19 cellular contexts compared by ENCODE assay signal in the genomic region with DNA sequence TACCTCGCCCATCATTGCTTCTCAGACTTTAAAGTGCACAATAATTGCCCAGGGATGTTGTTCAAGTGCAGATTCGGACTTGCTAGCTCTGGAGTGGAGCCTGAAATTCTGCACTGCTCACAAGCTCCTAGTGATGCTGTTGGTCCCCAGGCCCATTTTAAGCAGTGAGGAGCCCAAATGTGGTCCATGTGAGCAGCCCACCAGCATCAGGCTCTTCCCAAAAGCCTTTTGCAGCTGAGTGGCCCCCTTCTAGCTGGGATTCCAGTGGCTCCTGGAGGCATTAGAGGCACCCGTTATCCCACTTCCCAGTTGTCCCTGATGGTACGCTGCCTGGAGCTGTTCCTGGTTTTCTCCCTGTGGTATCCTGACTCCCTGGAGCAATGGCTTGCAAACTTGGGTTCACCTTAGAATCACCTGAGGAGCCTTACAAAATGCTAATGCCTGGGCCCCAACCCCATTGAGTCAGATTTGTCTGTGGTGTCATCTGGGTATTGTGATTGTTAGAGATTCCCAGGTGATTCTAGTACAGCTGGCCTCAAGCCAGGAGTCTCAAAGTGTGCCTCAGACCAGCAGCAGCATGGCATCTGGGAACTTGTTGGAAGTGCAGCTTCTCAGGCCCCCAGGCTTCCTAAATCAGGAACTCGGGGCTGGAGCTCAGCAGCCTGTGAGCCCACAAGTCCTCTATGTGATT.
A peak's percentile ranks its signal among the peaks of the same experiment; 100 is the strongest.
DNase-seq lines count a peak whose midpoint lies in the region; ATAC-seq and TF ChIP-seq lines count a peak whose summit lies in the region.
"Had no signal": no experiment of that assay in that cellular context is flagged by ENCODE, and none has a peak within 500 bp of the region (broad histone marks: within the 10 kb centered on the region; RNA-seq: fewer than 3 reads in every experiment).

No MANE protein-coding gene starts in this region.

- no peaks in the 10 kb centered on the region for H3K9me2 ChIP-seq in MM.1S (replicated peaks; ENCODE audit: insufficient read depth, low read length)

- H3K4me1 ChIP-seq in tibial artery (peaks cover 0 to 34% (median 18%) of the 10 kb centered on the region in 4 donors), MM.1S (ENCODE audit: low read length) (no peaks in the 10 kb centered on the region)
- H3K4me1 ChIP-seq: A549, HAP-1, SJSA1 had no signal

- peak; percentile 41 for DNase-seq in NCI-H2171 treated with DMSO at 0.1 percent for 48 hours (lab: John Stamatoyannopoulos, UW)
- no peak for DNase-seq in NCI-H2171 (lab: John Stamatoyannopoulos, UW)
- DNase-seq in tibial artery: no peak
- no peak for DNase-seq in MM.1S
- DNase-seq in DMS153 treated with DMSO at 0.1 percent for 48 hours (lab: John Stamatoyannopoulos, UW; ENCODE audit: unreplicated experiment): no peak
- no peak for DNase-seq in NAMALWA (ENCODE audit: low spot score)
- DNase-seq: activated CD4-positive, alpha-beta T cell treated with anti-CD3 and anti-CD28 coated beads, Interleukin-2, amount 50 U/mL, for 1 hour; activated T-cell treated with anti-CD3 and anti-CD28 coated beads, Interleukin-2, amount 50 U/mL, for 72 hours; GF-D8; hippocampal formation; NCI-H2107; psoas muscle; stimulated activated CD4-positive, alpha-beta T cell treated with anti-CD3 and anti-CD28 coated beads, Interleukin-12 subunit alpha, Interleukin-12 subunit beta, amount 100 ng/mL, for 4 hours; stomach had no signal

- H3K9me3 ChIP-seq in tibial artery (no peaks in the 10 kb centered on the region), MM.1S (replicated peaks; ENCODE audit: insufficient read depth, low read length) (no peaks in the 10 kb centered on the region)
- H3K9me3 ChIP-seq: A549, HAP-1, psoas muscle, SJSA1 had no signal

- TF ChIP-seq CTCF in tibial artery (IDR thresholded peaks at IDR 0.05) (no peak), MM.1S (IDR thresholded peaks at IDR 0.05; ENCODE audit: low read length) (no peak)

- intact Hi-C loops in tibial artery (cut with DNase I; ENCODE audit: low total_unique reads): no loop called here

- H4K20me1 ChIP-seq in MM.1S (ENCODE audit: insufficient read depth, low read length): no peaks in the 10 kb centered on the region

- no peak overlapping the region for H3K9ac ChIP-seq in MM.1S (ENCODE audit: low read length)

- H3K79me2 ChIP-seq in MM.1S (ENCODE audit: low read length): no peaks in the 10 kb centered on the region

- no peaks in the 10 kb centered on the region for H3F3A ChIP-seq in MM.1S (ENCODE audit: insufficient read depth, low read length)

- H2AFZ ChIP-seq in MM.1S (ENCODE audit: low read length): no peak overlapping the region

- ATAC-seq in GM21825 (IDR thresholded peaks at IDR 0.05; ENCODE audit: unreplicated experiment): peak; percentile 16
- ATAC-seq in HG03460 (IDR thresholded peaks at IDR 0.05; ENCODE audit: unreplicated experiment): peak; percentile 10
- ATAC-seq: activated T-cell treated with anti-CD3 and anti-CD28 coated beads, Interleukin-2, amount 50 U/mL, for 72 hours had no signal

- H3K36me3 ChIP-seq in tibial artery: no peaks in the 10 kb centered on the region
- no peaks in the 10 kb centered on the region for H3K36me3 ChIP-seq in MM.1S (replicated peaks; ENCODE audit: insufficient read depth, low read length)
- H3K36me3 ChIP-seq: HAP-1, SJSA1, stomach had no signal

- no peak overlapping the region for H3K4me3 ChIP-seq in tibial artery
- H3K4me3 ChIP-seq in MM.1S (ENCODE audit: low read length): no peak overlapping the region
- H3K4me3 ChIP-seq: A549, HAP-1, psoas muscle, SJSA1, stomach had no signal

- H3K27me3 ChIP-seq in tibial artery: no peaks in the 10 kb centered on the region
- no peaks in the 10 kb centered on the region for H3K27me3 ChIP-seq in MM.1S (replicated peaks; ENCODE audit: insufficient read depth, low read length)
- H3K27me3 ChIP-seq: SJSA1, stomach had no signal

- H3K27ac ChIP-seq in tibial artery (peak overlapping the region; percentile 40 to 61), MM.1S (ENCODE audit: low read length) (no peak overlapping the region)
- H3K27ac ChIP-seq: A549, psoas muscle, SJSA1, stomach had no signal

- no peak overlapping the region for H3K4me2 ChIP-seq in MM.1S (ENCODE audit: low read depth, low read length)
- H3K4me2 ChIP-seq: A549 had no signal
